ENCODE assay signal across 24 cellular contexts in genomic region chr4:127534041-127534440, GRCh38.
"Had no signal": no experiment of that assay in that cellular context is flagged by ENCODE, and none has a peak within 500 bp of the region (broad histone marks: within the 10 kb centered on the region; RNA-seq: fewer than 3 reads in every experiment).

No MANE protein-coding gene starts in this region.

- H3K4me3 ChIP-seq: colonic mucosa, coronary artery, dorsolateral prefrontal cortex, esophagus muscularis mucosa, esophagus squamous epithelium, gastrocnemius medialis, gastroesophageal sphincter, heart left ventricle, heart right ventricle had no signal

- H3K27me3 ChIP-seq: colonic mucosa, esophagus muscularis mucosa, esophagus squamous epithelium, gastrocnemius medialis, gastroesophageal sphincter, heart left ventricle, heart right ventricle had no signal

- ATAC-seq: effector memory CD8-positive, alpha-beta T cell; esophagus mucosa; foreskin keratinocyte had no signal

- H3K9me3 ChIP-seq: colonic mucosa, gastrocnemius medialis, gastroesophageal sphincter had no signal

- H3K27ac Mint-ChIP-seq: dendritic cell treated with granulocyte-macrophage colony-stimulating factor and Interleukin-4, amounts not matched to agents 40 ng/mL and 50 ng/mL, for 4 days; effector memory CD8-positive, alpha-beta T cell; endodermal cell had no signal

- H3K36me3 ChIP-seq: colonic mucosa, esophagus muscularis mucosa, esophagus squamous epithelium, gastrocnemius medialis, gastroesophageal sphincter, heart left ventricle, heart right ventricle had no signal

- DNase-seq: cortex of kidney; dorsolateral prefrontal cortex; effector CD4-positive, alpha-beta T cell; effector CD8-positive, alpha-beta T cell; effector memory CD4-positive, alpha-beta T cell; effector memory CD8-positive, alpha-beta T cell; endodermal cell; esophagus squamous epithelium; foreskin keratinocyte; foreskin melanocyte; glutamatergic neuron; head of caudate nucleus; heart left ventricle had no signal

- H3K27me3 Mint-ChIP-seq: dendritic cell treated with granulocyte-macrophage colony-stimulating factor and Interleukin-4, amounts not matched to agents 40 ng/mL and 50 ng/mL, for 4 days; effector memory CD8-positive, alpha-beta T cell had no signal

- H3K4me1 ChIP-seq: colonic mucosa, foreskin keratinocyte, gastrocnemius medialis had no signal

- FAIRE-seq: colon, endothelial cell of umbilical vein had no signal

- H3K4me3 Mint-ChIP-seq: dendritic cell treated with granulocyte-macrophage colony-stimulating factor and Interleukin-4, amounts not matched to agents 40 ng/mL and 50 ng/mL, for 4 days; effector memory CD8-positive, alpha-beta T cell; endodermal cell had no signal

- H3K27ac ChIP-seq: colonic mucosa, coronary artery, dorsolateral prefrontal cortex, epithelial cell of prostate, esophagus muscularis mucosa, esophagus squamous epithelium, foreskin keratinocyte, gastrocnemius medialis, gastroesophageal sphincter had no signal

- H3K9me3 Mint-ChIP-seq: dendritic cell treated with granulocyte-macrophage colony-stimulating factor and Interleukin-4, amounts not matched to agents 40 ng/mL and 50 ng/mL, for 4 days; effector memory CD8-positive, alpha-beta T cell had no signal
